In genomic region chr2:28523873-28524272, GRCh38 we compare ENCODE assay signal across 21 cellular contexts.
"Had no signal": no experiment of that assay in that cellular context is flagged by ENCODE, and none has a peak within 500 bp of the region (broad histone marks: within the 10 kb centered on the region; RNA-seq: fewer than 3 reads in every experiment).

No MANE protein-coding gene starts in this region.

- H3K4me3 ChIP-seq: colonic mucosa, dorsolateral prefrontal cortex, esophagus squamous epithelium, gastrocnemius medialis, pancreas, psoas muscle, tibial artery had no signal

- ATAC-seq: activated T-cell treated with anti-CD3 and anti-CD28 coated beads, Interleukin-2, amount 50 U/mL, for 4 hours; effector memory CD8-positive, alpha-beta T cell; gastrocnemius medialis; left ventricle myocardium superior; natural killer cell; pancreas; psoas muscle; right cardiac atrium had no signal

- H3K9me3 ChIP-seq: colonic mucosa, esophagus squamous epithelium, gastrocnemius medialis, pancreas, psoas muscle, tibial artery had no signal

- H3K4me1 ChIP-seq: colonic mucosa, esophagus squamous epithelium, pancreas had no signal

- DNase-seq: activated CD4-positive, alpha-beta T cell treated with anti-CD3 and anti-CD28 coated beads for 1 hour; activated CD4-positive, alpha-beta T cell treated with anti-CD3 and anti-CD28 coated beads, Interleukin-2, amount 50 U/mL, for 1 hour; activated CD8-positive, alpha-beta memory T cell treated with anti-CD3 and anti-CD28 coated beads for 24 hours; activated CD8-positive, alpha-beta memory T cell treated with anti-CD3 and anti-CD28 coated beads, Interleukin-2, amount 50 U/mL, for 4 hours; activated naive CD4-positive, alpha-beta T cell; activated T-cell treated with anti-CD3 and anti-CD28 coated beads, Interleukin-2, amount 50 U/mL, for 4 hours; amygdala; colonic mucosa; dorsolateral prefrontal cortex; effector memory CD8-positive, alpha-beta T cell; esophagus squamous epithelium; gastrocnemius medialis; hypothalamus; left ventricle myocardium superior; mammary epithelial cell; natural killer cell; pancreas; psoas muscle; right cardiac atrium; stimulated activated CD4-positive, alpha-beta T cell treated with anti-CD3 and anti-CD28 coated beads, Interleukin-1b, Interleukin-23, amount 100 ng/mL, for 48 hours had no signal

- H3K36me3 ChIP-seq: colonic mucosa, esophagus squamous epithelium, gastrocnemius medialis, pancreas, tibial artery had no signal
